1 cellular context compared by ENCODE assay signal in genomic region chr16:11386054-11386680, GRCh38.
TF ChIP-seq lines count a peak whose summit lies in the region.

No MANE protein-coding gene starts in this region.

TF ChIP-seq in GM12878, 131 proteins besides CTCF, POLR2A, EP300 and RAD21:
- TF ChIP-seq IRF5 (IDR thresholded peaks at IDR 0.05; ENCODE audit: borderline replicate concordance) = no peak
- no peak for TF ChIP-seq ZBTB40 (IDR thresholded peaks at IDR 0.05; ENCODE audit: borderline replicate concordance)
- TF ChIP-seq STAT3 (IDR thresholded peaks at IDR 0.05; ENCODE audit: low read depth, low read length) = no peak
- 0 out of 3 replicates have a peak, but pooled peaks of 1 of the 2 experiments have one; percentile 15 for TF ChIP-seq EGR1 (IDR thresholded peaks at IDR 0.05; ENCODE audit: borderline replicate concordance in 1 of 2, low read depth in 2 of 2, low read length in 2 of 2)
- peak; percentile 4 for TF ChIP-seq RELA (IDR thresholded peaks at IDR 0.05; ENCODE audit: borderline replicate concordance, partially characterized antibody)
- no peak for TF ChIP-seq ELK1 (IDR thresholded peaks at IDR 0.05; ENCODE audit: low read depth, low read length)
- TF ChIP-seq ZBTB4 (CRISPR knock-in tag; IDR thresholded peaks at IDR 0.05) = no peak
- TF ChIP-seq POU2F2 (IDR thresholded peaks at IDR 0.05; ENCODE audit: borderline replicate concordance, low read depth, low read length) = no peak
- no peak for TF ChIP-seq ZNF622 (IDR thresholded peaks at IDR 0.05)
